1 cellular context compared by ENCODE assay signal in genomic region chr2:236354973-236355595, GRCh38.
TF ChIP-seq lines count a peak whose summit lies in the region.

No MANE protein-coding gene starts in this region.

TF ChIP-seq in GM23338, 12 proteins besides CTCF, POLR2A, EP300 and RAD21 (continued from another document):
- TF ChIP-seq, protein P1, sequence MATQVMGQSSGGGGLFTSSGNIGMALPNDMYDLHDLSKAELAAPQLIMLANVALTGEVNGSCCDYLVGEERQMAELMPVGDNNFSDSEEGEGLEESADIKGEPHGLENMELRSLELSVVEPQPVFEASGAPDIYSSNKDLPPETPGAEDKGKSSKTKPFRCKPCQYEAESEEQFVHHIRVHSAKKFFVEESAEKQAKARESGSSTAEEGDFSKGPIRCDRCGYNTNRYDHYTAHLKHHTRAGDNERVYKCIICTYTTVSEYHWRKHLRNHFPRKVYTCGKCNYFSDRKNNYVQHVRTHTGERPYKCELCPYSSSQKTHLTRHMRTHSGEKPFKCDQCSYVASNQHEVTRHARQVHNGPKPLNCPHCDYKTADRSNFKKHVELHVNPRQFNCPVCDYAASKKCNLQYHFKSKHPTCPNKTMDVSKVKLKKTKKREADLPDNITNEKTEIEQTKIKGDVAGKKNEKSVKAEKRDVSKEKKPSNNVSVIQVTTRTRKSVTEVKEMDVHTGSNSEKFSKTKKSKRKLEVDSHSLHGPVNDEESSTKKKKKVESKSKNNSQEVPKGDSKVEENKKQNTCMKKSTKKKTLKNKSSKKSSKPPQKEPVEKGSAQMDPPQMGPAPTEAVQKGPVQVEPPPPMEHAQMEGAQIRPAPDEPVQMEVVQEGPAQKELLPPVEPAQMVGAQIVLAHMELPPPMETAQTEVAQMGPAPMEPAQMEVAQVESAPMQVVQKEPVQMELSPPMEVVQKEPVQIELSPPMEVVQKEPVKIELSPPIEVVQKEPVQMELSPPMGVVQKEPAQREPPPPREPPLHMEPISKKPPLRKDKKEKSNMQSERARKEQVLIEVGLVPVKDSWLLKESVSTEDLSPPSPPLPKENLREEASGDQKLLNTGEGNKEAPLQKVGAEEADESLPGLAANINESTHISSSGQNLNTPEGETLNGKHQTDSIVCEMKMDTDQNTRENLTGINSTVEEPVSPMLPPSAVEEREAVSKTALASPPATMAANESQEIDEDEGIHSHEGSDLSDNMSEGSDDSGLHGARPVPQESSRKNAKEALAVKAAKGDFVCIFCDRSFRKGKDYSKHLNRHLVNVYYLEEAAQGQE (IDR thresholded peaks at IDR 0.05; ENCODE audit: unreplicated experiment) = no peak
- no peak for TF ChIP-seq ZNF331 (CRISPR knock-in tag; IDR thresholded peaks at IDR 0.05; ENCODE audit: low read depth)
